ENCODE assay signal across 10 cellular contexts in genomic region chr11:92830382-92831148, GRCh38.
A peak's percentile ranks its signal among the peaks of the same experiment; 100 is the strongest.
DNase-seq lines count a peak whose midpoint lies in the region; ATAC-seq and TF ChIP-seq lines count a peak whose summit lies in the region.
"Had no signal": no experiment of that assay in that cellular context is flagged by ENCODE, and none has a peak within 500 bp of the region (broad histone marks: within the 10 kb centered on the region; RNA-seq: fewer than 3 reads in every experiment).

No MANE protein-coding gene starts in this region.

- no peaks in the 10 kb centered on the region for H3K79me2 ChIP-seq in DND-41 (ENCODE audit: insufficient read depth, low read length)

- H4K20me1 ChIP-seq in DND-41 (ENCODE audit: insufficient read depth, low read length) = no peaks in the 10 kb centered on the region

- no peak overlapping the region for H3K4me2 ChIP-seq in DND-41 (ENCODE audit: insufficient read depth, low read length)

- H3K9ac ChIP-seq in DND-41 (ENCODE audit: low read depth, low read length) = no peak overlapping the region

- H2AFZ ChIP-seq in DND-41 (ENCODE audit: low read depth, low read length) = 0 out of 2 replicates have a peak overlapping the region, but pooled peaks have one; percentile 12

- H3K9me3 ChIP-seq in DND-41 (ENCODE audit: insufficient read depth, low read length, severe bottlenecking) (no peaks in the 10 kb centered on the region), upper lobe of right lung (no peaks in the 10 kb centered on the region)
- H3K9me3 ChIP-seq: lower lobe of right lung had no signal

- H3K4me3 ChIP-seq in DND-41 (ENCODE audit: low read depth in 1 of 2, low read length in 2 of 2) (no peak overlapping the region), upper lobe of right lung (no peak overlapping the region)
- H3K4me3 ChIP-seq: lower lobe of right lung had no signal

- H3K36me3 ChIP-seq in DND-41 (ENCODE audit: insufficient read depth, low read length) (no peaks in the 10 kb centered on the region), upper lobe of right lung (no peaks in the 10 kb centered on the region)
- H3K36me3 ChIP-seq: lower lobe of right lung had no signal

- no peak for TF ChIP-seq CTCF in DND-41 (IDR thresholded peaks at IDR 0.05; ENCODE audit: borderline replicate concordance, extremely low read depth, low read length, poor library complexity, severe bottlenecking)
- no peak for TF ChIP-seq CTCF in upper lobe of right lung (IDR thresholded peaks at IDR 0.05)

- DNase-seq in DND-41 = peak; percentile 58
- DNase-seq in NCI-H526 treated with DMSO at 0.1 percent for 48 hours (lab: John Stamatoyannopoulos, UW) = peak; percentile 98
- no peak for DNase-seq in GDM1 (lab: John Stamatoyannopoulos, UW)
- no peak for DNase-seq in SKM-1 (lab: John Stamatoyannopoulos, UW; ENCODE audit: unreplicated experiment)
- DNase-seq in posterior vena cava (ENCODE audit: low spot score) = no peak
- no peak for DNase-seq in upper lobe of right lung
- DNase-seq: activated T-cell treated with anti-CD3 and anti-CD28 coated beads, Interleukin-2, amount 50 U/mL, for 4 hours; lower lobe of right lung had no signal

- H3K27ac ChIP-seq in DND-41 (ENCODE audit: low read length) (no peak overlapping the region), upper lobe of right lung (no peak overlapping the region)
- H3K27ac ChIP-seq: lower lobe of right lung had no signal

- peak; percentile 83 for ATAC-seq in DND-41 (ENCODE audit: insufficient read depth, low read depth)
- peak; percentile 65 for ATAC-seq in GM21390 (IDR thresholded peaks at IDR 0.05; ENCODE audit: unreplicated experiment)
- ATAC-seq in HG03354 (IDR thresholded peaks at IDR 0.05; ENCODE audit: poor library complexity, severe bottlenecking, unreplicated experiment) = peak; percentile 81
- no peak for ATAC-seq in upper lobe of right lung
- ATAC-seq: activated T-cell treated with anti-CD3 and anti-CD28 coated beads, Interleukin-2, amount 50 U/mL, for 4 hours; lower lobe of right lung had no signal

- H3K27me3 ChIP-seq in DND-41 (ENCODE audit: insufficient read depth, low read length, poor library complexity) (no peaks in the 10 kb centered on the region), upper lobe of right lung (no peaks in the 10 kb centered on the region)

- H3K4me1 ChIP-seq in DND-41 (ENCODE audit: insufficient read depth, low read length) (peaks cover 12% of the 10 kb centered on the region), upper lobe of right lung (no peaks in the 10 kb centered on the region)

- intact Hi-C loops in posterior vena cava (cut with DNase I) (no loop called here), upper lobe of right lung (cut with DNase I) (no loop called here)

Comparison
In these comparisons a context has a peak if more than half of its experiments do, and no peak if none do; other contexts are left out.
1. DNase-seq: peak in DND-41 (single experiment) and NCI-H526 treated with DMSO at 0.1 percent for 48 hours (single experiment); none in GDM1 (single experiment), SKM-1 (single experiment), posterior vena cava (single experiment) and upper lobe of right lung (single experiment).